1 cellular context compared by ENCODE assay signal in the genomic region with DNA sequence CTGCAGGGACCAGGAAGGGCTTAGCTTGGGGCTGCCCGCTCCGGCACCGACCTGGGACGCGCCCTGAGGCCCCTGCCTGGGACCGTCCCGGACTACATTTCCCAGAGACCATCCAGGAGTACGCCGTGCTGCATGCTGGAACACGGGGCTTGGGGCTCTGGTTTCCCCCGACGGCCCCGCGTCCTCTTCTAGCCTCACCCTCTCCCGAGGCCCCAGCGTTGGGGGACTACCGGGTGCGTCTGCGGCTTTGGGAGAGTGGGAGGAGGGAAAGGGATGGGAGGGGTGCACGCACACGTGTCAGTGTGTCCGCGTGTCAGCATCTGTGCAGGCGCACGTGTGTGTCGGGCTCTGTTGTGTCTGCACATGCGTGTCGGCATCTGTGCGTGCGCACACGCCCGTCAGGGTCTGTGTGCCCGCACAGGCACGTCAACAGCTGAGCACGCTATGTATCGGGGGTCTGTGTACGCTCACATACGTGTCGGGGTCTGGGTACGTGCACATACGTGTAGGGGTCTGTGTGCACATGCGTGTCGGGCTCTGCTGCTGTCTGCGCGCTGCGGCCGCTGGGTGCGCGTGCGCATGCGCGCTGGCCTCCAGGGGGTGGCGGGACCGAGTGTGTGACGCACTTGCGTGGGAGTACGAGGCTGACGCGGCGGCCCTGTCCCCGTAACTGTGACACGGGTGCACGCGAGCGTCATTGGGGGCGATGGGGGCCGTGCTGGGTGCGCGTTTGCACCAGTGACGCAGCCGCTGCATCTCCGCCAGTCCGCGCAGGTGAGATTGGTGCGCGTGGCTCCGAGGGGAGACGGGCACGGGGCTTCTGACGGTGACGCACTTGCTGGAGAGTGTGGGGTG.
TF ChIP-seq lines count a peak whose summit lies in the region.

A gene (plus strand): TSS at position 623 of the 855 bp plus-strand sequence. CDS start 31,232 bp downstream, outside the sequence.

TF ChIP-seq in GM12878, 131 proteins besides CTCF, POLR2A, EP300 and RAD21 (continued from another document and continues in another):
- TF ChIP-seq, protein P1, sequence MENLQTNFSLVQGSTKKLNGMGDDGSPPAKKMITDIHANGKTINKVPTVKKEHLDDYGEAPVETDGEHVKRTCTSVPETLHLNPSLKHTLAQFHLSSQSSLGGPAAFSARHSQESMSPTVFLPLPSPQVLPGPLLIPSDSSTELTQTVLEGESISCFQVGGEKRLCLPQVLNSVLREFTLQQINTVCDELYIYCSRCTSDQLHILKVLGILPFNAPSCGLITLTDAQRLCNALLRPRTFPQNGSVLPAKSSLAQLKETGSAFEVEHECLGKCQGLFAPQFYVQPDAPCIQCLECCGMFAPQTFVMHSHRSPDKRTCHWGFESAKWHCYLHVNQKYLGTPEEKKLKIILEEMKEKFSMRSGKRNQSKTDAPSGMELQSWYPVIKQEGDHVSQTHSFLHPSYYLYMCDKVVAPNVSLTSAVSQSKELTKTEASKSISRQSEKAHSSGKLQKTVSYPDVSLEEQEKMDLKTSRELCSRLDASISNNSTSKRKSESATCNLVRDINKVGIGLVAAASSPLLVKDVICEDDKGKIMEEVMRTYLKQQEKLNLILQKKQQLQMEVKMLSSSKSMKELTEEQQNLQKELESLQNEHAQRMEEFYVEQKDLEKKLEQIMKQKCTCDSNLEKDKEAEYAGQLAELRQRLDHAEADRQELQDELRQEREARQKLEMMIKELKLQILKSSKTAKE (IDR thresholded peaks at IDR 0.05; ENCODE audit: low read depth, poor library complexity, severe bottlenecking): no peak
- no peak for TF ChIP-seq STAT1 (conservative IDR thresholded peaks at IDR 0.05)
- TF ChIP-seq HDGF (IDR thresholded peaks at IDR 0.05): no peak
- TF ChIP-seq EZH2 (IDR thresholded peaks at IDR 0.05; ENCODE audit: borderline replicate concordance, control insufficient read depth, low read depth, low read length): no peak
- TF ChIP-seq POU2F2 (IDR thresholded peaks at IDR 0.05; ENCODE audit: borderline replicate concordance, low read depth, low read length): no peak; the same call in 2 of the 3 replicates
- no peak for TF ChIP-seq BCL11A (IDR thresholded peaks at IDR 0.05; ENCODE audit: low read depth, low read length)
- no peak for TF ChIP-seq KAT2A (conservative IDR thresholded peaks at IDR 0.05; ENCODE audit: control insufficient read depth, low read depth, low read length)
- no peak for TF ChIP-seq RUNX3 (IDR thresholded peaks at IDR 0.05; ENCODE audit: low read length)
- TF ChIP-seq ZNF24 (IDR thresholded peaks at IDR 0.05): no peak
- TF ChIP-seq TARDBP (IDR thresholded peaks at IDR 0.05; ENCODE audit: borderline replicate concordance): no peak
- no peak for TF ChIP-seq YBX1 (IDR thresholded peaks at IDR 0.05)
- peak; percentile 93 for TF ChIP-seq CREM (IDR thresholded peaks at IDR 0.05; ENCODE audit: low read depth)
- no peak for TF ChIP-seq NBN (IDR thresholded peaks at IDR 0.05)
- TF ChIP-seq, protein P2, sequence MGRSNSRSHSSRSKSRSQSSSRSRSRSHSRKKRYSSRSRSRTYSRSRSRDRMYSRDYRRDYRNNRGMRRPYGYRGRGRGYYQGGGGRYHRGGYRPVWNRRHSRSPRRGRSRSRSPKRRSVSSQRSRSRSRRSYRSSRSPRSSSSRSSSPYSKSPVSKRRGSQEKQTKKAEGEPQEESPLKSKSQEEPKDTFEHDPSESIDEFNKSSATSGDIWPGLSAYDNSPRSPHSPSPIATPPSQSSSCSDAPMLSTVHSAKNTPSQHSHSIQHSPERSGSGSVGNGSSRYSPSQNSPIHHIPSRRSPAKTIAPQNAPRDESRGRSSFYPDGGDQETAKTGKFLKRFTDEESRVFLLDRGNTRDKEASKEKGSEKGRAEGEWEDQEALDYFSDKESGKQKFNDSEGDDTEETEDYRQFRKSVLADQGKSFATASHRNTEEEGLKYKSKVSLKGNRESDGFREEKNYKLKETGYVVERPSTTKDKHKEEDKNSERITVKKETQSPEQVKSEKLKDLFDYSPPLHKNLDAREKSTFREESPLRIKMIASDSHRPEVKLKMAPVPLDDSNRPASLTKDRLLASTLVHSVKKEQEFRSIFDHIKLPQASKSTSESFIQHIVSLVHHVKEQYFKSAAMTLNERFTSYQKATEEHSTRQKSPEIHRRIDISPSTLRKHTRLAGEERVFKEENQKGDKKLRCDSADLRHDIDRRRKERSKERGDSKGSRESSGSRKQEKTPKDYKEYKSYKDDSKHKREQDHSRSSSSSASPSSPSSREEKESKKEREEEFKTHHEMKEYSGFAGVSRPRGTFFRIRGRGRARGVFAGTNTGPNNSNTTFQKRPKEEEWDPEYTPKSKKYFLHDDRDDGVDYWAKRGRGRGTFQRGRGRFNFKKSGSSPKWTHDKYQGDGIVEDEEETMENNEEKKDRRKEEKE (IDR thresholded peaks at IDR 0.05): no peak
- TF ChIP-seq TCF3 (IDR thresholded peaks at IDR 0.05; ENCODE audit: borderline replicate concordance, insufficient read depth, low read depth, low read length): 0 out of 2 replicates have a peak, but pooled peaks have one; percentile 56
- TF ChIP-seq SMAD5 (IDR thresholded peaks at IDR 0.05; ENCODE audit: low read depth): no peak
- peak; percentile 51; the same call in 1 of the 2 replicates for TF ChIP-seq MTA2 (IDR thresholded peaks at IDR 0.05; ENCODE audit: low read depth)
- no peak for TF ChIP-seq YY1 (IDR thresholded peaks at IDR 0.05; ENCODE audit: low read depth, low read length)
- TF ChIP-seq HCFC1 (IDR thresholded peaks at IDR 0.05; ENCODE audit: low read length): peak; percentile 71
- no peak for TF ChIP-seq MTA3 (IDR thresholded peaks at IDR 0.05; ENCODE audit: borderline replicate concordance, low read length)
- TF ChIP-seq, protein P3, sequence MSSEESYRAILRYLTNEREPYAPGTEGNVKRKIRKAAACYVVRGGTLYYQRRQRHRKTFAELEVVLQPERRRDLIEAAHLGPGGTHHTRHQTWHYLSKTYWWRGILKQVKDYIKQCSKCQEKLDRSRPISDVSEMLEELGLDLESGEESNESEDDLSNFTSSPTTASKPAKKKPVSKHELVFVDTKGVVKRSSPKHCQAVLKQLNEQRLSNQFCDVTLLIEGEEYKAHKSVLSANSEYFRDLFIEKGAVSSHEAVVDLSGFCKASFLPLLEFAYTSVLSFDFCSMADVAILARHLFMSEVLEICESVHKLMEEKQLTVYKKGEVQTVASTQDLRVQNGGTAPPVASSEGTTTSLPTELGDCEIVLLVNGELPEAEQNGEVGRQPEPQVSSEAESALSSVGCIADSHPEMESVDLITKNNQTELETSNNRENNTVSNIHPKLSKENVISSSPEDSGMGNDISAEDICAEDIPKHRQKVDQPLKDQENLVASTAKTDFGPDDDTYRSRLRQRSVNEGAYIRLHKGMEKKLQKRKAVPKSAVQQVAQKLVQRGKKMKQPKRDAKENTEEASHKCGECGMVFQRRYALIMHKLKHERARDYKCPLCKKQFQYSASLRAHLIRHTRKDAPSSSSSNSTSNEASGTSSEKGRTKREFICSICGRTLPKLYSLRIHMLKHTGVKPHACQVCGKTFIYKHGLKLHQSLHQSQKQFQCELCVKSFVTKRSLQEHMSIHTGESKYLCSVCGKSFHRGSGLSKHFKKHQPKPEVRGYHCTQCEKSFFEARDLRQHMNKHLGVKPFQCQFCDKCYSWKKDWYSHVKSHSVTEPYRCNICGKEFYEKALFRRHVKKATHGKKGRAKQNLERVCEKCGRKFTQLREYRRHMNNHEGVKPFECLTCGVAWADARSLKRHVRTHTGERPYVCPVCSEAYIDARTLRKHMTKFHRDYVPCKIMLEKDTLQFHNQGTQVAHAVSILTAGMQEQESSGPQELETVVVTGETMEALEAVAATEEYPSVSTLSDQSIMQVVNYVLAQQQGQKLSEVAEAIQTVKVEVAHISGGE (CRISPR knock-in tag; IDR thresholded peaks at IDR 0.05): no peak
- TF ChIP-seq, protein P4, sequence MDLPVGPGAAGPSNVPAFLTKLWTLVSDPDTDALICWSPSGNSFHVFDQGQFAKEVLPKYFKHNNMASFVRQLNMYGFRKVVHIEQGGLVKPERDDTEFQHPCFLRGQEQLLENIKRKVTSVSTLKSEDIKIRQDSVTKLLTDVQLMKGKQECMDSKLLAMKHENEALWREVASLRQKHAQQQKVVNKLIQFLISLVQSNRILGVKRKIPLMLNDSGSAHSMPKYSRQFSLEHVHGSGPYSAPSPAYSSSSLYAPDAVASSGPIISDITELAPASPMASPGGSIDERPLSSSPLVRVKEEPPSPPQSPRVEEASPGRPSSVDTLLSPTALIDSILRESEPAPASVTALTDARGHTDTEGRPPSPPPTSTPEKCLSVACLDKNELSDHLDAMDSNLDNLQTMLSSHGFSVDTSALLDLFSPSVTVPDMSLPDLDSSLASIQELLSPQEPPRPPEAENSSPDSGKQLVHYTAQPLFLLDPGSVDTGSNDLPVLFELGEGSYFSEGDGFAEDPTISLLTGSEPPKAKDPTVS (IDR thresholded peaks at IDR 0.05; ENCODE audit: low read depth, low read length): no peak
- TF ChIP-seq, protein P5, sequence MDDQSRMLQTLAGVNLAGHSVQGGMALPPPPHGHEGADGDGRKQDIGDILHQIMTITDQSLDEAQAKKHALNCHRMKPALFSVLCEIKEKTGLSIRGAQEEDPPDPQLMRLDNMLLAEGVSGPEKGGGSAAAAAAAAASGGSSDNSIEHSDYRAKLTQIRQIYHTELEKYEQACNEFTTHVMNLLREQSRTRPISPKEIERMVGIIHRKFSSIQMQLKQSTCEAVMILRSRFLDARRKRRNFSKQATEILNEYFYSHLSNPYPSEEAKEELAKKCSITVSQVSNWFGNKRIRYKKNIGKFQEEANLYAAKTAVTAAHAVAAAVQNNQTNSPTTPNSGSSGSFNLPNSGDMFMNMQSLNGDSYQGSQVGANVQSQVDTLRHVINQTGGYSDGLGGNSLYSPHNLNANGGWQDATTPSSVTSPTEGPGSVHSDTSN (IDR thresholded peaks at IDR 0.05; ENCODE audit: insufficient replicate concordance, low read depth, low read length): no peak
- TF ChIP-seq, protein P6, sequence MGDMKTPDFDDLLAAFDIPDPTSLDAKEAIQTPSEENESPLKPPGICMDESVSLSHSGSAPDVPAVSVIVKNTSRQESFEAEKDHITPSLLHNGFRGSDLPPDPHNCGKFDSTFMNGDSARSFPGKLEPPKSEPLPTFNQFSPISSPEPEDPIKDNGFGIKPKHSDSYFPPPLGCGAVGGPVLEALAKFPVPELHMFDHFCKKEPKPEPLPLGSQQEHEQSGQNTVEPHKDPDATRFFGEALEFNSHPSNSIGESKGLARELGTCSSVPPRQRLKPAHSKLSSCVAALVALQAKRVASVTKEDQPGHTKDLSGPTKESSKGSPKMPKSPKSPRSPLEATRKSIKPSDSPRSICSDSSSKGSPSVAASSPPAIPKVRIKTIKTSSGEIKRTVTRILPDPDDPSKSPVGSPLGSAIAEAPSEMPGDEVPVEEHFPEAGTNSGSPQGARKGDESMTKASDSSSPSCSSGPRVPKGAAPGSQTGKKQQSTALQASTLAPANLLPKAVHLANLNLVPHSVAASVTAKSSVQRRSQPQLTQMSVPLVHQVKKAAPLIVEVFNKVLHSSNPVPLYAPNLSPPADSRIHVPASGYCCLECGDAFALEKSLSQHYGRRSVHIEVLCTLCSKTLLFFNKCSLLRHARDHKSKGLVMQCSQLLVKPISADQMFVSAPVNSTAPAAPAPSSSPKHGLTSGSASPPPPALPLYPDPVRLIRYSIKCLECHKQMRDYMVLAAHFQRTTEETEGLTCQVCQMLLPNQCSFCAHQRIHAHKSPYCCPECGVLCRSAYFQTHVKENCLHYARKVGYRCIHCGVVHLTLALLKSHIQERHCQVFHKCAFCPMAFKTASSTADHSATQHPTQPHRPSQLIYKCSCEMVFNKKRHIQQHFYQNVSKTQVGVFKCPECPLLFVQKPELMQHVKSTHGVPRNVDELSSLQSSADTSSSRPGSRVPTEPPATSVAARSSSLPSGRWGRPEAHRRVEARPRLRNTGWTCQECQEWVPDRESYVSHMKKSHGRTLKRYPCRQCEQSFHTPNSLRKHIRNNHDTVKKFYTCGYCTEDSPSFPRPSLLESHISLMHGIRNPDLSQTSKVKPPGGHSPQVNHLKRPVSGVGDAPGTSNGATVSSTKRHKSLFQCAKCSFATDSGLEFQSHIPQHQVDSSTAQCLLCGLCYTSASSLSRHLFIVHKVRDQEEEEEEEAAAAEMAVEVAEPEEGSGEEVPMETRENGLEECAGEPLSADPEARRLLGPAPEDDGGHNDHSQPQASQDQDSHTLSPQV (IDR thresholded peaks at IDR 0.05): peak; percentile 81; the same call in 1 of the 2 replicates
- peak; percentile 45; the same call in 1 of the 2 replicates for TF ChIP-seq MXI1 (IDR thresholded peaks at IDR 0.05; ENCODE audit: low read depth, low read length)
- TF ChIP-seq, protein P7, sequence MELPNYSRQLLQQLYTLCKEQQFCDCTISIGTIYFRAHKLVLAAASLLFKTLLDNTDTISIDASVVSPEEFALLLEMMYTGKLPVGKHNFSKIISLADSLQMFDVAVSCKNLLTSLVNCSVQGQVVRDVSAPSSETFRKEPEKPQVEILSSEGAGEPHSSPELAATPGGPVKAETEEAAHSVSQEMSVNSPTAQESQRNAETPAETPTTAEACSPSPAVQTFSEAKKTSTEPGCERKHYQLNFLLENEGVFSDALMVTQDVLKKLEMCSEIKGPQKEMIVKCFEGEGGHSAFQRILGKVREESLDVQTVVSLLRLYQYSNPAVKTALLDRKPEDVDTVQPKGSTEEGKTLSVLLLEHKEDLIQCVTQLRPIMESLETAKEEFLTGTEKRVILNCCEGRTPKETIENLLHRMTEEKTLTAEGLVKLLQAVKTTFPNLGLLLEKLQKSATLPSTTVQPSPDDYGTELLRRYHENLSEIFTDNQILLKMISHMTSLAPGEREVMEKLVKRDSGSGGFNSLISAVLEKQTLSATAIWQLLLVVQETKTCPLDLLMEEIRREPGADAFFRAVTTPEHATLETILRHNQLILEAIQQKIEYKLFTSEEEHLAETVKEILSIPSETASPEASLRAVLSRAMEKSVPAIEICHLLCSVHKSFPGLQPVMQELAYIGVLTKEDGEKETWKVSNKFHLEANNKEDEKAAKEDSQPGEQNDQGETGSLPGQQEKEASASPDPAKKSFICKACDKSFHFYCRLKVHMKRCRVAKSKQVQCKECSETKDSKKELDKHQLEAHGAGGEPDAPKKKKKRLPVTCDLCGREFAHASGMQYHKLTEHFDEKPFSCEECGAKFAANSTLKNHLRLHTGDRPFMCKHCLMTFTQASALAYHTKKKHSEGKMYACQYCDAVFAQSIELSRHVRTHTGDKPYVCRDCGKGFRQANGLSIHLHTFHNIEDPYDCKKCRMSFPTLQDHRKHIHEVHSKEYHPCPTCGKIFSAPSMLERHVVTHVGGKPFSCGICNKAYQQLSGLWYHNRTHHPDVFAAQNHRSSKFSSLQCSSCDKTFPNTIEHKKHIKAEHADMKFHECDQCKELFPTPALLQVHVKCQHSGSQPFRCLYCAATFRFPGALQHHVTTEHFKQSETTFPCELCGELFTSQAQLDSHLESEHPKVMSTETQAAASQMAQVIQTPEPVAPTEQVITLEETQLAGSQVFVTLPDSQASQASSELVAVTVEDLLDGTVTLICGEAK (IDR thresholded peaks at IDR 0.05; ENCODE audit: borderline replicate concordance): no peak
- TF ChIP-seq, protein P8, sequence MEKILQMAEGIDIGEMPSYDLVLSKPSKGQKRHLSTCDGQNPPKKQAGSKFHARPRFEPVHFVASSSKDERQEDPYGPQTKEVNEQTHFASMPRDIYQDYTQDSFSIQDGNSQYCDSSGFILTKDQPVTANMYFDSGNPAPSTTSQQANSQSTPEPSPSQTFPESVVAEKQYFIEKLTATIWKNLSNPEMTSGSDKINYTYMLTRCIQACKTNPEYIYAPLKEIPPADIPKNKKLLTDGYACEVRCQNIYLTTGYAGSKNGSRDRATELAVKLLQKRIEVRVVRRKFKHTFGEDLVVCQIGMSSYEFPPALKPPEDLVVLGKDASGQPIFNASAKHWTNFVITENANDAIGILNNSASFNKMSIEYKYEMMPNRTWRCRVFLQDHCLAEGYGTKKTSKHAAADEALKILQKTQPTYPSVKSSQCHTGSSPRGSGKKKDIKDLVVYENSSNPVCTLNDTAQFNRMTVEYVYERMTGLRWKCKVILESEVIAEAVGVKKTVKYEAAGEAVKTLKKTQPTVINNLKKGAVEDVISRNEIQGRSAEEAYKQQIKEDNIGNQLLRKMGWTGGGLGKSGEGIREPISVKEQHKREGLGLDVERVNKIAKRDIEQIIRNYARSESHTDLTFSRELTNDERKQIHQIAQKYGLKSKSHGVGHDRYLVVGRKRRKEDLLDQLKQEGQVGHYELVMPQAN (conservative IDR thresholded peaks at IDR 0.05): peak; percentile 76
- no peak for TF ChIP-seq RFX5 (IDR thresholded peaks at IDR 0.05; ENCODE audit: low read depth, low read length)
- TF ChIP-seq MEF2B (IDR thresholded peaks at IDR 0.05; ENCODE audit: partially characterized antibody, poor library complexity, severe bottlenecking): peak; percentile 35
